8 cellular contexts compared by ENCODE assay signal in genomic region chr3:123652346-123652984, GRCh38.
A peak's percentile ranks its signal among the peaks of the same experiment; 100 is the strongest.
DNase-seq lines count a peak whose midpoint lies in the region; ATAC-seq, FAIRE-seq and TF ChIP-seq lines count a peak whose summit lies in the region.

No MANE protein-coding gene starts in this region.

- intact Hi-C loops in mammary epithelial cell (cut with micrococcal nuclease) = loop anchor here (1.0 to 5.0 kb wide), 6 partner anchors 50 to 630 kb away; partner anchors contain the start of gene MYLK
- intact Hi-C loops in kidney (cut with DNase I) = loop anchor here (5.0 kb wide), 1 partner anchor 70 kb away; no protein-coding TSS in a partner anchor

- no TSS peak for BruUV-seq in mammary epithelial cell (replicated peaks; lab: Mats Ljungman, UMichigan)

- no peak overlapping the region for H3K9ac ChIP-seq in mammary epithelial cell (ENCODE audit: insufficient read depth, low read length)
- peak overlapping the region in 1 of 2 donors; percentile 48 for H3K9ac ChIP-seq in kidney (ENCODE audit: low read length in 2 of 2)

- no peak overlapping the region for H3K4me3 ChIP-seq in mammary epithelial cell (replicated peaks in 1 of 3; ENCODE audit: insufficient read depth in 1 of 3, low read depth in 2 of 3, low read length in 3 of 3)
- H3K4me3 ChIP-seq in kidney (ENCODE audit: low read length in 2 of 2) = no peak overlapping the region

- CTCF ChIA-PET in mammary epithelial cell (lab: Charles Lee; ENCODE audit: low non-redundant PET) = interaction anchor here (0.6 to 1.6 kb wide), 5 partner anchors 70 to 427 kb away, joined by 3 to 6 read pairs (median 3); partner anchors contain the start of gene CCDC14

- peaks cover 27% of the 10 kb centered on the region for H3K36me3 ChIP-seq in mammary epithelial cell (ENCODE audit: insufficient read depth, low read length)
- H3K36me3 ChIP-seq in kidney (ENCODE audit: control insufficient read depth in 1 of 2, insufficient read depth in 2 of 2, low read length in 2 of 2) = peaks cover 27 to 58% of the 10 kb centered on the region in 2 donors

- FAIRE-seq in kidney (lab: Jason Lieb, UNC) = no peak

- no peaks in the 10 kb centered on the region for H4K20me1 ChIP-seq in mammary epithelial cell (ENCODE audit: insufficient read depth, low read length)

- no peaks in the 10 kb centered on the region for H3K27me3 ChIP-seq in mammary epithelial cell (ENCODE audit: insufficient read depth, low read length)

- in situ Hi-C loops in ACHN (cut with HindIII; ENCODE audit: low pct_ligation_motif_present, low pct_unique_long_range_greater_than_20kb, low sequenced_read_pairs) = no loop called here
- in situ Hi-C loops in mammary epithelial cell (cut with MboI; ENCODE audit: low sequenced_read_pairs in 2 of 2) = loop anchor here in 1 of 2 donors (5.0 to 10.0 kb wide), 2 partner anchors 35 to 62 kb away; no protein-coding TSS in a partner anchor

- ATAC-seq in GM18498 (IDR thresholded peaks at IDR 0.05; ENCODE audit: unreplicated experiment) (peak; percentile 65), HG02588 (IDR thresholded peaks at IDR 0.05; ENCODE audit: unreplicated experiment) (no peak)

- H3K79me2 ChIP-seq in mammary epithelial cell (ENCODE audit: insufficient read depth, low read length) = no peaks in the 10 kb centered on the region

- no peak overlapping the region for H2AFZ ChIP-seq in mammary epithelial cell (ENCODE audit: low read depth, low read length)

- peak; percentile 73 to 90 for TF ChIP-seq CTCF in mammary epithelial cell (conservative IDR thresholded peaks at IDR 0.05 in 1 of 2, IDR thresholded peaks at IDR 0.05 in 1 of 2; ENCODE audit: extremely low read depth in 1 of 2, insufficient read depth in 1 of 2, low read depth in 1 of 2, low read length in 2 of 2)
- peak; percentile 95 for TF ChIP-seq CTCF in kidney (IDR thresholded peaks at IDR 0.05; ENCODE audit: borderline replicate concordance, extremely low read depth, insufficient read depth)

- WGBS in mammary epithelial cell (ENCODE audit: low coverage, missing lambda C conversion rate) = 35% methylated on average over 8 of the region's 9 CpGs

- dilution Hi-C loops in mammary epithelial cell (cut with HindIII; ENCODE audit: low sequenced_read_pairs) = no loop called here

- H3K9me3 ChIP-seq in mammary epithelial cell (replicated peaks; ENCODE audit: insufficient read depth, low read length) (no peaks in the 10 kb centered on the region), kidney (ENCODE audit: control insufficient read depth in 1 of 2, low read length in 2 of 2) (no peaks in the 10 kb centered on the region)

- peaks cover 14% of the 10 kb centered on the region for H3K4me1 ChIP-seq in mammary epithelial cell (ENCODE audit: insufficient read depth, low read length)
- H3K4me1 ChIP-seq in kidney (ENCODE audit: control insufficient read depth in 1 of 2, insufficient read depth in 1 of 2, low read depth in 1 of 2, low read length in 2 of 2) = peaks cover 26 to 32% of the 10 kb centered on the region in 2 donors

- DNase-seq in ACHN (peak; percentile 53), M059J (ENCODE audit: low read depth) (peak; percentile 69), RPMI8226 (peak; percentile 64), mammary epithelial cell (peak; percentile 35), kidney (peak; percentile 91)
- peak in 2 of 3 donors; percentile 14 to 37 for DNase-seq in stimulated activated CD4-positive, alpha-beta T cell treated with anti-CD3 and anti-CD28 coated beads, Interleukin-12 subunit alpha, Interleukin-12 subunit beta, amount 100 ng/mL, for 48 hours (ENCODE audit: low read depth in 2 of 3, low spot score in 1 of 3)

- H3K27ac ChIP-seq in mammary epithelial cell (ENCODE audit: insufficient read depth, low read depth, low read length) (no peak overlapping the region), kidney (ENCODE audit: low read depth in 2 of 2, low read length in 2 of 2) (peak overlapping the region; percentile 74 to 89)

- no peak overlapping the region for H3K4me2 ChIP-seq in mammary epithelial cell (ENCODE audit: insufficient read depth, low read depth, low read length)

Comparison
In these comparisons a context has a peak if more than half of its experiments do, and no peak if none do; other contexts are left out.
1. DNase-seq: peak in every context shown above with its lines; median percentile 91 in kidney; 69 in M059J; 64 in RPMI8226; 53 in ACHN; 35 in mammary epithelial cell; 26 in stimulated activated CD4-positive, alpha-beta T cell treated with anti-CD3 and anti-CD28 coated beads, Interleukin-12 subunit alpha, Interleukin-12 subunit beta, amount 100 ng/mL, for 48 hours.